In the genomic region with DNA sequence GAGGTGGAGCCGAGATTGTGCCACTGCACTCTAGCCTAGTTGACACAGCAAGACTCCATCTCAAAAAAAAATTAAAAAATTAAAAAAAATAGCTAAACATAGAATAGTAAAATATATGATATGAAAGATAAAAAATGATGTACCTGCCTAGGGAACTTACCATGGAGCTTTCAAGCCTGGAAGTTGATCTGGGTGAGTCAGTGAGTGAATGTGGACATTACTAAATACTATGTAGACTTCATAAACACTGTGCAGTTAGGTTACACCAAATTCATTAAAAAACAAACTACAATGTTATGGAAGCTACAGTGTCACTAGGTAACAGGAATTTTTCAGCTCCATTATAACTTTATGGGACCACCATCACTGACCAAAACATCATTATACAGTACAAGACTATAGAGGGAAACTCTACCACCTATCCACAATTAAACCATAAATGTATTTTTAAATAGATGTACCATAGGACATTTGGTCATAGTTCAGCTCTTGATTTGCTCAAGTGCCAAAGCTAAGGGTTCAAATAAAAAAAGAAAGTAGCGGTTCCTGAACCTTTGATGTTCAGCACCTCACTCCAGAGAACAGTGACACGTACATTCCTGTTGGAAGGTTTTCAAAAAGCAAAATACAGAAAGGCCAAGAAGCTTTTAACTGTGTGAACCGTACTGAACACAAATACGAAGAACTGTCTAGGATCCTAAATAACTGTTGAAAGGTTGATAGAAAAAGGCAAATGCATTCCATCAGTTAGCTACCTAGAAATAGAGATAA, we compare ENCODE assay signal across 2 cellular contexts.
TF ChIP-seq lines count a peak whose summit lies in the region.

No MANE protein-coding gene starts in this region.

TF ChIP-seq in SK-N-SH, 30 proteins besides CTCF, POLR2A, EP300 and RAD21:
- TF ChIP-seq, protein P1, sequence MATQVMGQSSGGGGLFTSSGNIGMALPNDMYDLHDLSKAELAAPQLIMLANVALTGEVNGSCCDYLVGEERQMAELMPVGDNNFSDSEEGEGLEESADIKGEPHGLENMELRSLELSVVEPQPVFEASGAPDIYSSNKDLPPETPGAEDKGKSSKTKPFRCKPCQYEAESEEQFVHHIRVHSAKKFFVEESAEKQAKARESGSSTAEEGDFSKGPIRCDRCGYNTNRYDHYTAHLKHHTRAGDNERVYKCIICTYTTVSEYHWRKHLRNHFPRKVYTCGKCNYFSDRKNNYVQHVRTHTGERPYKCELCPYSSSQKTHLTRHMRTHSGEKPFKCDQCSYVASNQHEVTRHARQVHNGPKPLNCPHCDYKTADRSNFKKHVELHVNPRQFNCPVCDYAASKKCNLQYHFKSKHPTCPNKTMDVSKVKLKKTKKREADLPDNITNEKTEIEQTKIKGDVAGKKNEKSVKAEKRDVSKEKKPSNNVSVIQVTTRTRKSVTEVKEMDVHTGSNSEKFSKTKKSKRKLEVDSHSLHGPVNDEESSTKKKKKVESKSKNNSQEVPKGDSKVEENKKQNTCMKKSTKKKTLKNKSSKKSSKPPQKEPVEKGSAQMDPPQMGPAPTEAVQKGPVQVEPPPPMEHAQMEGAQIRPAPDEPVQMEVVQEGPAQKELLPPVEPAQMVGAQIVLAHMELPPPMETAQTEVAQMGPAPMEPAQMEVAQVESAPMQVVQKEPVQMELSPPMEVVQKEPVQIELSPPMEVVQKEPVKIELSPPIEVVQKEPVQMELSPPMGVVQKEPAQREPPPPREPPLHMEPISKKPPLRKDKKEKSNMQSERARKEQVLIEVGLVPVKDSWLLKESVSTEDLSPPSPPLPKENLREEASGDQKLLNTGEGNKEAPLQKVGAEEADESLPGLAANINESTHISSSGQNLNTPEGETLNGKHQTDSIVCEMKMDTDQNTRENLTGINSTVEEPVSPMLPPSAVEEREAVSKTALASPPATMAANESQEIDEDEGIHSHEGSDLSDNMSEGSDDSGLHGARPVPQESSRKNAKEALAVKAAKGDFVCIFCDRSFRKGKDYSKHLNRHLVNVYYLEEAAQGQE (IDR thresholded peaks at IDR 0.05; ENCODE audit: low read depth, low read length), result 0 out of 2 replicates have a peak, but pooled peaks have one; percentile 44
- TF ChIP-seq RFX5 (IDR thresholded peaks at IDR 0.05; ENCODE audit: low read length) (no peak), CHD2 (IDR thresholded peaks at IDR 0.05; ENCODE audit: low read length, partially characterized antibody) (no peak), ELF1 (IDR thresholded peaks at IDR 0.05) (no peak), NRF1 (IDR thresholded peaks at IDR 0.05; ENCODE audit: low read depth, low read length) (no peak), TEAD4 (IDR thresholded peaks at IDR 0.05; ENCODE audit: borderline replicate concordance, insufficient read depth) (no peak)
- TF ChIP-seq, protein P2, sequence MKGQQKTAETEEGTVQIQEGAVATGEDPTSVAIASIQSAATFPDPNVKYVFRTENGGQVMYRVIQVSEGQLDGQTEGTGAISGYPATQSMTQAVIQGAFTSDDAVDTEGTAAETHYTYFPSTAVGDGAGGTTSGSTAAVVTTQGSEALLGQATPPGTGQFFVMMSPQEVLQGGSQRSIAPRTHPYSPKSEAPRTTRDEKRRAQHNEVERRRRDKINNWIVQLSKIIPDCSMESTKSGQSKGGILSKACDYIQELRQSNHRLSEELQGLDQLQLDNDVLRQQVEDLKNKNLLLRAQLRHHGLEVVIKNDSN (IDR thresholded peaks at IDR 0.05; ENCODE audit: borderline replicate concordance, low read depth), result no peak

TF ChIP-seq in SK-N-SH treated with all-trans-retinoic acid at 6 μM for 48 hours, 23 proteins besides CTCF, POLR2A, EP300 and RAD21:
- TF ChIP-seq RARB (CRISPR knock-in tag; IDR thresholded peaks at IDR 0.05) (no peak), TCF4 (CRISPR knock-in tag; IDR thresholded peaks at IDR 0.05; ENCODE audit: borderline replicate concordance) (no peak), ISL1 (CRISPR knock-in tag; IDR thresholded peaks at IDR 0.05) (no peak), SNAI2 (CRISPR knock-in tag; IDR thresholded peaks at IDR 0.05) (no peak), ZFP3 (CRISPR knock-in tag; IDR thresholded peaks at IDR 0.05) (no peak), ESRRG (CRISPR knock-in tag; IDR thresholded peaks at IDR 0.05) (no peak), BACH2 (CRISPR knock-in tag; IDR thresholded peaks at IDR 0.05; ENCODE audit: borderline replicate concordance) (no peak), ZNF565 (CRISPR knock-in tag; conservative IDR thresholded peaks at IDR 0.05; ENCODE audit: low read depth) (no peak), GLIS3 (CRISPR knock-in tag; IDR thresholded peaks at IDR 0.05) (no peak), ZC3H10 (CRISPR knock-in tag; IDR thresholded peaks at IDR 0.05) (no peak)
- TF ChIP-seq, protein P3, sequence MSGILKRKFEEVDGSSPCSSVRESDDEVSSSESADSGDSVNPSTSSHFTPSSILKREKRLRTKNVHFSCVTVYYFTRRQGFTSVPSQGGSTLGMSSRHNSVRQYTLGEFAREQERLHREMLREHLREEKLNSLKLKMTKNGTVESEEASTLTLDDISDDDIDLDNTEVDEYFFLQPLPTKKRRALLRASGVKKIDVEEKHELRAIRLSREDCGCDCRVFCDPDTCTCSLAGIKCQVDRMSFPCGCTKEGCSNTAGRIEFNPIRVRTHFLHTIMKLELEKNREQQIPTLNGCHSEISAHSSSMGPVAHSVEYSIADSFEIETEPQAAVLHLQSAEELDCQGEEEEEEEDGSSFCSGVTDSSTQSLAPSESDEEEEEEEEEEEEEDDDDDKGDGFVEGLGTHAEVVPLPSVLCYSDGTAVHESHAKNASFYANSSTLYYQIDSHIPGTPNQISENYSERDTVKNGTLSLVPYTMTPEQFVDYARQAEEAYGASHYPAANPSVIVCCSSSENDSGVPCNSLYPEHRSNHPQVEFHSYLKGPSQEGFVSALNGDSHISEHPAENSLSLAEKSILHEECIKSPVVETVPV (CRISPR knock-in tag; IDR thresholded peaks at IDR 0.05), result no peak
- TF ChIP-seq, protein P4, sequence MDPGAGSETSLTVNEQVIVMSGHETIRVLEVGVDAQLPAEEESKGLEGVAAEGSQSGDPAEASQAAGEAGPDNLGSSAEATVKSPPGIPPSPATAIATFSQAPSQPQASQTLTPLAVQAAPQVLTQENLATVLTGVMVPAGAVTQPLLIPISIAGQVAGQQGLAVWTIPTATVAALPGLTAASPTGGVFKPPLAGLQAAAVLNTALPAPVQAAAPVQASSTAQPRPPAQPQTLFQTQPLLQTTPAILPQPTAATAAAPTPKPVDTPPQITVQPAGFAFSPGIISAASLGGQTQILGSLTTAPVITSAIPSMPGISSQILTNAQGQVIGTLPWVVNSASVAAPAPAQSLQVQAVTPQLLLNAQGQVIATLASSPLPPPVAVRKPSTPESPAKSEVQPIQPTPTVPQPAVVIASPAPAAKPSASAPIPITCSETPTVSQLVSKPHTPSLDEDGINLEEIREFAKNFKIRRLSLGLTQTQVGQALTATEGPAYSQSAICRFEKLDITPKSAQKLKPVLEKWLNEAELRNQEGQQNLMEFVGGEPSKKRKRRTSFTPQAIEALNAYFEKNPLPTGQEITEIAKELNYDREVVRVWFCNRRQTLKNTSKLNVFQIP (CRISPR knock-in tag; IDR thresholded peaks at IDR 0.05; ENCODE audit: borderline replicate concordance, low read depth), result no peak
- TF ChIP-seq, protein P5, sequence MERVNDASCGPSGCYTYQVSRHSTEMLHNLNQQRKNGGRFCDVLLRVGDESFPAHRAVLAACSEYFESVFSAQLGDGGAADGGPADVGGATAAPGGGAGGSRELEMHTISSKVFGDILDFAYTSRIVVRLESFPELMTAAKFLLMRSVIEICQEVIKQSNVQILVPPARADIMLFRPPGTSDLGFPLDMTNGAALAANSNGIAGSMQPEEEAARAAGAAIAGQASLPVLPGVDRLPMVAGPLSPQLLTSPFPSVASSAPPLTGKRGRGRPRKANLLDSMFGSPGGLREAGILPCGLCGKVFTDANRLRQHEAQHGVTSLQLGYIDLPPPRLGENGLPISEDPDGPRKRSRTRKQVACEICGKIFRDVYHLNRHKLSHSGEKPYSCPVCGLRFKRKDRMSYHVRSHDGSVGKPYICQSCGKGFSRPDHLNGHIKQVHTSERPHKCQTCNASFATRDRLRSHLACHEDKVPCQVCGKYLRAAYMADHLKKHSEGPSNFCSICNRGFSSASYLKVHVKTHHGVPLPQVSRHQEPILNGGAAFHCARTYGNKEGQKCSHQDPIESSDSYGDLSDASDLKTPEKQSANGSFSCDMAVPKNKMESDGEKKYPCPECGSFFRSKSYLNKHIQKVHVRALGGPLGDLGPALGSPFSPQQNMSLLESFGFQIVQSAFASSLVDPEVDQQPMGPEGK (CRISPR knock-in tag; IDR thresholded peaks at IDR 0.05; ENCODE audit: borderline replicate concordance), result no peak
- TF ChIP-seq, protein P6, sequence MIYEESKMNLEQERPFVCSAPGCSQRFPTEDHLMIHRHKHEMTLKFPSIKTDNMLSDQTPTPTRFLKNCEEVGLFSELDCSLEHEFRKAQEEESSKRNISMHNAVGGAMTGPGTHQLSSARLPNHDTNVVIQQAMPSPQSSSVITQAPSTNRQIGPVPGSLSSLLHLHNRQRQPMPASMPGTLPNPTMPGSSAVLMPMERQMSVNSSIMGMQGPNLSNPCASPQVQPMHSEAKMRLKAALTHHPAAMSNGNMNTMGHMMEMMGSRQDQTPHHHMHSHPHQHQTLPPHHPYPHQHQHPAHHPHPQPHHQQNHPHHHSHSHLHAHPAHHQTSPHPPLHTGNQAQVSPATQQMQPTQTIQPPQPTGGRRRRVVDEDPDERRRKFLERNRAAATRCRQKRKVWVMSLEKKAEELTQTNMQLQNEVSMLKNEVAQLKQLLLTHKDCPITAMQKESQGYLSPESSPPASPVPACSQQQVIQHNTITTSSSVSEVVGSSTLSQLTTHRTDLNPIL (CRISPR knock-in tag; IDR thresholded peaks at IDR 0.05; ENCODE audit: low read depth), result no peak
TF ChIP-seq in SK-N-SH treated with all-trans-retinoic acid at 6 μM for 48 hours: peak in this region for 0.
